In the genomic region with DNA sequence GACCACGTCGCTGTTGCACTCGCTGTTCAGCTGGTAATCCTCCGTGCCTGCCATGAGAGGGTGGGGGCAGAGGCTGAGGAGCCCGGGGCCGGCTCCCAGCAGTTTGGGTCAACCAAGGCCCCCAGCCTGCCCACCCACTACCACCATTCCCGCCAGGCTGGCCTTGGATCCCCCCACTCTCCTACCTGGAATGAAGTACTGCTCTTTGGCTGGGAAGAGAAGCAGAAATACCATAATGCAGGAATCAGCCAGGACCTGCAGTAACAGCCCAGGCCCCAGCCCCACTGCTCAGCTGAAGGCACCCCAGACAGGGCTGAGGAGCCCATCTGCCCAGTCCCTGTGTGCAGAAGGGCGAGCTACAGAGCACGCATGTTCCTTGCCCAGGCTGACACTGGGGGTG, we compare ENCODE assay signal across 25 cellular contexts.
"Had no signal": no experiment of that assay in that cellular context is flagged by ENCODE, and none has a peak within 500 bp of the region (broad histone marks: within the 10 kb centered on the region; RNA-seq: fewer than 3 reads in every experiment).

No MANE protein-coding gene starts in this region.

- H3K36me3 Mint-ChIP-seq: naive thymus-derived CD4-positive, alpha-beta T cell; neural progenitor cell; stimulated activated naive B cell treated with anti-CD40 and anti-IgM and Interleukin-4, amounts not matched to agents 10 μg/mL and 1 μg/mL and 100 μg/mL, for 72 hours had no signal

- ATAC-seq: left colon; left lung; mucosa of descending colon; naive thymus-derived CD4-positive, alpha-beta T cell; sciatic nerve; stimulated activated naive B cell treated with anti-CD40 and anti-IgM and Interleukin-4, amounts not matched to agents 10 μg/mL and 1 μg/mL and 100 μg/mL, for 72 hours; stimulated activated naive CD8-positive, alpha-beta T cell treated with anti-CD3 and anti-CD28 coated beads, Interleukin-15, Interleukin-2, amounts not matched to agents 100 U/mL and 50 U/mL, for 24 hours had no signal

- H3K27me3 ChIP-seq: left lung, neural progenitor cell, ovary, testis, thyroid gland, uterus had no signal

- H3K4me1 ChIP-seq: left lung, neural progenitor cell, prostate gland, stomach, testis, thyroid gland, transverse colon, uterus had no signal

- H3K4me3 ChIP-seq: left lung, mucosa of descending colon, neural progenitor cell, ovary, prostate gland, skin epidermis, stomach, testis, thyroid gland, transverse colon, uterus had no signal

- H3K36me3 ChIP-seq: left lung, neural progenitor cell, ovary, prostate gland, stomach, thyroid gland, transverse colon, uterus had no signal

- H2AFZ ChIP-seq: neural progenitor cell had no signal

- H3K4me2 ChIP-seq: neural progenitor cell had no signal

- H3K9me3 ChIP-seq: left lung, mucosa of descending colon, prostate gland, testis, thyroid gland, transverse colon, uterus had no signal

- DNase-seq: hippocampal formation; left colon; left lung; midbrain; mucosa of descending colon; naive thymus-derived CD4-positive, alpha-beta T cell; nephron progenitor cell; ovary; retina; stimulated activated CD4-positive, alpha-beta T cell treated with anti-CD3 and anti-CD28 coated beads, Interleukin-12 subunit alpha, Interleukin-12 subunit beta, amount 100 ng/mL, for 4 hours; stimulated activated CD4-positive, alpha-beta T cell treated with anti-CD3 and anti-CD28 coated beads, Interleukin-15, amount 100 ng/mL, for 24 hours; stimulated activated CD4-positive, alpha-beta T cell treated with anti-CD3 and anti-CD28 coated beads, Interleukin-2, amount 100 ng/mL, for 24 hours; stimulated activated CD4-positive, alpha-beta T cell treated with anti-CD3 and anti-CD28 coated beads, Interleukin-4, amount 100 ng/mL, for 1 hour; stimulated activated naive B cell treated with anti-CD40 and anti-IgM and Interleukin-4, amounts not matched to agents 10 μg/mL and 1 μg/mL and 100 μg/mL, for 72 hours; stimulated activated naive CD8-positive, alpha-beta T cell treated with anti-CD3 and anti-CD28 coated beads, Interleukin-15, Interleukin-2, amounts not matched to agents 100 U/mL and 50 U/mL, for 24 hours; stomach; testis; thyroid gland; transverse colon; uterus had no signal

- H3K4me3 Mint-ChIP-seq: memory B cell; naive thymus-derived CD4-positive, alpha-beta T cell; nephron progenitor cell; neural progenitor cell; stimulated activated naive B cell treated with anti-CD40 and anti-IgM and Interleukin-4, amounts not matched to agents 10 μg/mL and 1 μg/mL and 100 μg/mL, for 72 hours had no signal

- H3K27ac ChIP-seq: left lung, neural progenitor cell, ovary, prostate gland, skin epidermis, stomach, testis, thyroid gland, transverse colon, uterus had no signal

- H3K27ac Mint-ChIP-seq: memory B cell; nephron progenitor cell; neural progenitor cell; stimulated activated naive B cell treated with anti-CD40 and anti-IgM and Interleukin-4, amounts not matched to agents 10 μg/mL and 1 μg/mL and 100 μg/mL, for 72 hours had no signal

- H3K9me3 Mint-ChIP-seq: neural progenitor cell had no signal
